Comparison of ENCODE assay signal across 22 cellular contexts in genomic region chr14:89348726-89349125, GRCh38.
A peak's percentile ranks its signal among the peaks of the same experiment; 100 is the strongest.
DNase-seq lines count a peak whose midpoint lies in the region; ATAC-seq and TF ChIP-seq lines count a peak whose summit lies in the region.
"Had no signal": no experiment of that assay in that cellular context is flagged by ENCODE, and none has a peak within 500 bp of the region (broad histone marks: within the 10 kb centered on the region; RNA-seq: fewer than 3 reads in every experiment).

No MANE protein-coding gene starts in this region.

- 0 out of 2 replicates have a peak, but pooled peaks cover 3% of the 10 kb centered on the region for H3K36me3 ChIP-seq in GM23338 (ENCODE audit: insufficient read depth)
- H3K36me3 ChIP-seq in psoas muscle (ENCODE audit: insufficient read depth in 1 of 2, low read depth in 1 of 2), result no peaks in the 10 kb centered on the region

- no peak overlapping the region for H2AFZ ChIP-seq in GM23338
- H2AFZ ChIP-seq: GM23248 had no signal

- DNase-seq in GM23338 (ENCODE audit: low spot score), result no peak
- DNase-seq in glutamatergic neuron, result no peak
- DNase-seq in psoas muscle, result no peak
- DNase-seq in activated gamma-delta T cell (lab: John Stamatoyannopoulos, UW), result no peak
- DNase-seq in erythroblast (lab: John Stamatoyannopoulos, UW), result no peak
- DNase-seq in H4 (ENCODE audit: low spot score), result no peak
- DNase-seq: activated CD4-positive, alpha-beta T cell treated with anti-CD3 and anti-CD28 coated beads for 36 hours; activated CD8-positive, alpha-beta memory T cell treated with anti-CD3 and anti-CD28 coated beads for 24 hours; activated naive CD4-positive, alpha-beta T cell treated with Interleukin-2 at 50 U/mL for 16 hours; activated T-cell treated with anti-CD3 and anti-CD28 coated beads, Interleukin-2, amount 50 U/mL, for 24 hours; amniotic stem cell; foreskin melanocyte; GM23248; left ventricle myocardium inferior had no signal

- H3K4me1 ChIP-seq in GM23338 (ENCODE audit: insufficient read depth), result peaks cover 60% of the 10 kb centered on the region
- peaks cover 48% of the 10 kb centered on the region for H3K4me1 ChIP-seq in psoas muscle
- H3K4me1 ChIP-seq: prostate gland had no signal

- H3K27ac ChIP-seq in GM23338 (ENCODE audit: low read depth), result peak overlapping the region; percentile 75
- H3K27ac ChIP-seq in psoas muscle, result peak overlapping the region; percentile 71
- H3K27ac ChIP-seq: A549, epithelial cell of prostate, GM23248, prostate gland had no signal

- no peaks in the 10 kb centered on the region for H3K9me2 ChIP-seq in GM23338 (ENCODE audit: insufficient read depth)

- TF ChIP-seq CTCF in GM23338 (conservative IDR thresholded peaks at IDR 0.05; ENCODE audit: low read depth in 2 of 2) (no peak), brain (conservative IDR thresholded peaks at IDR 0.05) (no peak), glutamatergic neuron (IDR thresholded peaks at IDR 0.05; ENCODE audit: partially characterized antibody, unreplicated experiment) (no peak), psoas muscle (IDR thresholded peaks at IDR 0.05) (no peak)

- H3K4me3 Mint-ChIP-seq in GM23338 (no peak overlapping the region), brain (peak overlapping the region; percentile 20 to 65 (median 63)), glutamatergic neuron (ENCODE audit: unreplicated experiment) (peak overlapping the region; percentile 63)
- H3K4me3 Mint-ChIP-seq: activated CD4-positive, alpha-beta T cell treated with anti-CD3 and anti-CD28 coated beads for 36 hours; activated T-cell treated with anti-CD3 and anti-CD28 coated beads, Interleukin-2, amount 50 U/mL, for 24 hours; T-helper 1 cell treated with Interleukin-12 subunit alpha and Interleukin-12 subunit beta and Interleukin-4 antibody, amounts not matched to agents 30 μg/mL and 1 μg/mL, for 36 hours had no signal

- intact Hi-C loops in psoas muscle (cut with DNase I), result no loop called here

- peaks cover 26% of the 10 kb centered on the region for H3K27me3 Mint-ChIP-seq in GM23338 (ENCODE audit: insufficient read depth, low read depth, poor library complexity)
- peaks cover 3% of the 10 kb centered on the region for H3K27me3 Mint-ChIP-seq in brain
- H3K27me3 Mint-ChIP-seq in glutamatergic neuron (ENCODE audit: unreplicated experiment), result peaks cover 4% of the 10 kb centered on the region
- H3K27me3 Mint-ChIP-seq: activated CD4-positive, alpha-beta T cell treated with anti-CD3 and anti-CD28 coated beads for 36 hours; activated T-cell treated with anti-CD3 and anti-CD28 coated beads, Interleukin-2, amount 50 U/mL, for 24 hours had no signal

- no peaks in the 10 kb centered on the region for H4K20me1 ChIP-seq in GM23338 (replicated peaks; ENCODE audit: insufficient read depth)

- H3K27me3 ChIP-seq in GM23338 (ENCODE audit: insufficient read depth) (no peaks in the 10 kb centered on the region), psoas muscle (ENCODE audit: insufficient read depth in 3 of 3, low read length in 2 of 3) (no peaks in the 10 kb centered on the region)
- H3K27me3 ChIP-seq: BE2C had no signal

- WGBS in psoas muscle, 3 donors, result 28 to 41% (median 37%) methylated on average over 5 of the region's 5 CpGs

- TF ChIP-seq POLR2A in erythroblast (IDR thresholded peaks at IDR 0.05; ENCODE audit: low read length), result no peak

- no peak overlapping the region for H3K4me3 ChIP-seq in GM23338
- H3K4me3 ChIP-seq in psoas muscle, result no peak overlapping the region
- H3K4me3 ChIP-seq: A549, GM23248, left ventricle myocardium inferior, prostate gland, smooth muscle cell had no signal

- H3K27ac Mint-ChIP-seq in GM23338 (peak overlapping the region; percentile 58; the same call in 1 of the 2 replicates), brain (peak overlapping the region; percentile 88 to 99 (median 95)), glutamatergic neuron (ENCODE audit: unreplicated experiment) (peak overlapping the region; percentile 94)
- H3K27ac Mint-ChIP-seq: activated CD4-positive, alpha-beta T cell treated with anti-CD3 and anti-CD28 coated beads for 36 hours; activated T-cell treated with anti-CD3 and anti-CD28 coated beads, Interleukin-2, amount 50 U/mL, for 24 hours; T-helper 1 cell treated with Interleukin-12 subunit alpha and Interleukin-12 subunit beta and Interleukin-4 antibody, amounts not matched to agents 30 μg/mL and 1 μg/mL, for 36 hours had no signal

- peaks cover 86% of the 10 kb centered on the region for H3K79me2 ChIP-seq in GM23338 (replicated peaks; ENCODE audit: insufficient read depth)

- no peaks in the 10 kb centered on the region for H3K9me3 ChIP-seq in psoas muscle
- H3K9me3 ChIP-seq: A549, BE2C, left ventricle myocardium inferior, prostate gland had no signal

- H3K36me3 Mint-ChIP-seq in GM23338 (ENCODE audit: low read depth), result peaks cover 66% of the 10 kb centered on the region
- H3K36me3 Mint-ChIP-seq in brain, result peaks cover 71% of the 10 kb centered on the region
- peaks cover 12% of the 10 kb centered on the region for H3K36me3 Mint-ChIP-seq in glutamatergic neuron (ENCODE audit: unreplicated experiment)

- peak overlapping the region; percentile 37 for H3K4me2 ChIP-seq in GM23338
- H3K4me2 ChIP-seq: A549, smooth muscle cell had no signal

- H3F3A ChIP-seq in GM23338 (replicated peaks; ENCODE audit: low read depth), result peaks cover 14% of the 10 kb centered on the region

- ATAC-seq in GM23338 (no peak), psoas muscle (peak in 1 of 4 donors; percentile 3), GM19463 (IDR thresholded peaks at IDR 0.05; ENCODE audit: unreplicated experiment) (no peak)
- ATAC-seq: A549; activated CD4-positive, alpha-beta T cell treated with anti-CD3 and anti-CD28 coated beads for 36 hours had no signal

- H3K4me1 Mint-ChIP-seq in GM23338, result peaks cover 80% of the 10 kb centered on the region
- H3K4me1 Mint-ChIP-seq in brain, result peaks cover 81% of the 10 kb centered on the region
- H3K4me1 Mint-ChIP-seq in glutamatergic neuron (ENCODE audit: low read depth, unreplicated experiment), result peaks cover 41% of the 10 kb centered on the region

- H3K9me3 Mint-ChIP-seq in GM23338, result no peaks in the 10 kb centered on the region; the same call in 1 of the 3 replicates
- peaks cover 6 to 27% (median 8%) of the 10 kb centered on the region in 5 experiments for H3K9me3 Mint-ChIP-seq in brain
- H3K9me3 Mint-ChIP-seq in glutamatergic neuron (ENCODE audit: unreplicated experiment), result peaks cover 17% of the 10 kb centered on the region
- H3K9me3 Mint-ChIP-seq: activated T-cell treated with anti-CD3 and anti-CD28 coated beads, Interleukin-2, amount 50 U/mL, for 24 hours; T-helper 1 cell treated with Interleukin-12 subunit alpha and Interleukin-12 subunit beta and Interleukin-4 antibody, amounts not matched to agents 30 μg/mL and 1 μg/mL, for 36 hours had no signal

TF ChIP-seq in GM23338, 12 proteins besides CTCF, POLR2A, EP300 and RAD21 (continues in another document):
- no peak for TF ChIP-seq ZNF462 (CRISPR knock-in tag; IDR thresholded peaks at IDR 0.05)
